ENCODE assay signal across 1 cellular context in genomic region chr20:8039048-8039447, GRCh38.
TF ChIP-seq lines count a peak whose summit lies in the region.

No MANE protein-coding gene starts in this region.

TF ChIP-seq in HepG2, 621 proteins besides CTCF, POLR2A, EP300 and RAD21 (continued from another document):
- TF ChIP-seq, protein P1, sequence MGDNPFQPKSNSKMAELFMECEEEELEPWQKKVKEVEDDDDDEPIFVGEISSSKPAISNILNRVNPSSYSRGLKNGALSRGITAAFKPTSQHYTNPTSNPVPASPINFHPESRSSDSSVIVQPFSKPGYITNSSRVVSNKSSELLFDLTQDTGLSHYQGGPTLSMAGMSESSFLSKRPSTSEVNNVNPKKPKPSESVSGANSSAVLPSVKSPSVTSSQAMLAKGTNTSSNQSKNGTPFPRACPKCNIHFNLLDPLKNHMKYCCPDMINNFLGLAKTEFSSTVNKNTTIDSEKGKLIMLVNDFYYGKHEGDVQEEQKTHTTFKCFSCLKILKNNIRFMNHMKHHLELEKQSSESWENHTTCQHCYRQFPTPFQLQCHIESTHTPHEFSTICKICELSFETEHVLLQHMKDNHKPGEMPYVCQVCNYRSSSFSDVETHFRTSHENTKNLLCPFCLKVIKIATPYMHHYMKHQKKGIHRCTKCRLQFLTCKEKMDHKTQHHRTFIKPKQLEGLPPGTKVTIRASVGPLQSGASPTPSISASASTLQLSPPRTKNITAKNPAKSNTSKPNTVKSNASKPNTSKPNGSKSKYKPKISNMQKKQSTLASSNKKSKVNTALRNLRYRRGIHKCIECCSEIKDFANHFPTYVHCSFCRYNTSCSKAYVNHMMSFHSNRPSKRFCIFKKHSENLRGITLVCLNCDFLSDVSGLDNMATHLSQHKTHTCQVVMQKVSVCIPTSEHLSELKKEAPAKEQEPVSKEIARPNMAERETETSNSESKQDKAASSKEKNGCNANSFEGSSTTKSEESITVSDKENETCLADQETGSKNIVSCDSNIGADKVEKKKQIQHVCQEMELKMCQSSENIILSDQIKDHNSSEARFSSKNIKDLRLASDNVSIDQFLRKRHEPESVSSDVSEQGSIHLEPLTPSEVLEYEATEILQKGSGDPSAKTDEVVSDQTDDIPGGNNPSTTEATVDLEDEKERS (CRISPR knock-in tag; IDR thresholded peaks at IDR 0.05), result no peak
- TF ChIP-seq HNF4A (CRISPR knock-in tag; IDR thresholded peaks at IDR 0.05), result 0 out of 2 replicates have a peak, but pooled peaks have one; percentile 21
- no peak for TF ChIP-seq GATAD1 (CRISPR knock-in tag; IDR thresholded peaks at IDR 0.05)
- TF ChIP-seq ZFP1 (CRISPR knock-in tag; IDR thresholded peaks at IDR 0.05), result no peak
- peak; percentile 37 for TF ChIP-seq TEAD3 (CRISPR knock-in tag; optimal IDR thresholded peaks at IDR 0.05; ENCODE audit: borderline replicate concordance)
- peak; percentile 1; the same call in 1 of the 2 replicates for TF ChIP-seq CREB1 (IDR thresholded peaks at IDR 0.05)
- TF ChIP-seq CREB1 (CRISPR knock-in tag; IDR thresholded peaks at IDR 0.05), result no peak
